3 cellular contexts compared by ENCODE assay signal in genomic region chr1:116316373-116316772, GRCh38.
TF ChIP-seq lines count a peak whose summit lies in the region.

No MANE protein-coding gene starts in this region.

TF ChIP-seq in K562, 482 proteins besides CTCF, POLR2A, EP300 and RAD21 (continues in another document):
- TF ChIP-seq SFPQ (IDR thresholded peaks at IDR 0.05; ENCODE audit: low read depth, low read length) = no peak
- TF ChIP-seq IFI16 (CRISPR knock-in tag; IDR thresholded peaks at IDR 0.05) = no peak
- peak; percentile 38; the same call in 1 of the 2 replicates for TF ChIP-seq ARID1B (IDR thresholded peaks at IDR 0.05)
- no peak for TF ChIP-seq FOXA3 (CRISPR knock-in tag; conservative IDR thresholded peaks at IDR 0.05 in 1 of 2, IDR thresholded peaks at IDR 0.05 in 1 of 2)
- TF ChIP-seq ZBED1 (IDR thresholded peaks at IDR 0.05) = no peak
- TF ChIP-seq HNRNPK (IDR thresholded peaks at IDR 0.05; ENCODE audit: low read depth, low read length, poor library complexity, severe bottlenecking) = no peak
- no peak for TF ChIP-seq ZNF354B (CRISPR knock-in tag; IDR thresholded peaks at IDR 0.05)
- TF ChIP-seq HDAC1 (IDR thresholded peaks at IDR 0.05) = peak in 1 of 2 experiments; percentile 81; a peak in 2 of 4 replicates
- peak; percentile 95 for TF ChIP-seq KDM1A (IDR thresholded peaks at IDR 0.05)
- no peak for TF ChIP-seq ZNF253 (CRISPR knock-in tag; conservative IDR thresholded peaks at IDR 0.05)
- TF ChIP-seq PML (IDR thresholded peaks at IDR 0.05; ENCODE audit: low read length) = no peak
- TF ChIP-seq, protein P1, sequence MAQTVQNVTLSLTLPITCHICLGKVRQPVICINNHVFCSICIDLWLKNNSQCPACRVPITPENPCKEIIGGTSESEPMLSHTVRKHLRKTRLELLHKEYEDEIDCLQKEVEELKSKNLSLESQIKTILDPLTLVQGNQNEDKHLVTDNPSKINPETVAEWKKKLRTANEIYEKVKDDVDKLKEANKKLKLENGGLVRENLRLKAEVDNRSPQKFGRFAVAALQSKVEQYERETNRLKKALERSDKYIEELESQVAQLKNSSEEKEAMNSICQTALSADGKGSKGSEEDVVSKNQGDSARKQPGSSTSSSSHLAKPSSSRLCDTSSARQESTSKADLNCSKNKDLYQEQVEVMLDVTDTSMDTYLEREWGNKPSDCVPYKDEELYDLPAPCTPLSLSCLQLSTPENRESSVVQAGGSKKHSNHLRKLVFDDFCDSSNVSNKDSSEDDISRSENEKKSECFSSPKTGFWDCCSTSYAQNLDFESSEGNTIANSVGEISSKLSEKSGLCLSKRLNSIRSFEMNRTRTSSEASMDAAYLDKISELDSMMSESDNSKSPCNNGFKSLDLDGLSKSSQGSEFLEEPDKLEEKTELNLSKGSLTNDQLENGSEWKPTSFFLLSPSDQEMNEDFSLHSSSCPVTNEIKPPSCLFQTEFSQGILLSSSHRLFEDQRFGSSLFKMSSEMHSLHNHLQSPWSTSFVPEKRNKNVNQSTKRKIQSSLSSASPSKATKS (CRISPR knock-in tag; IDR thresholded peaks at IDR 0.05) = no peak
- no peak for TF ChIP-seq SMAD4 (CRISPR knock-in tag; conservative IDR thresholded peaks at IDR 0.05)
- no peak for TF ChIP-seq MEF2D (tag; conservative IDR thresholded peaks at IDR 0.05; ENCODE audit: low read depth)
- TF ChIP-seq MEIS2 (IDR thresholded peaks at IDR 0.05; ENCODE audit: partially characterized antibody) = peak; percentile 13
- no peak for TF ChIP-seq ZNF586 (CRISPR knock-in tag; conservative IDR thresholded peaks at IDR 0.05)
- TF ChIP-seq RBM25 (IDR thresholded peaks at IDR 0.05; ENCODE audit: low read depth, low read length, severe bottlenecking) = no peak
- TF ChIP-seq SRF (CRISPR knock-in tag; IDR thresholded peaks at IDR 0.05) = no peak
- 0 out of 2 replicates have a peak, but pooled peaks have one; percentile 15 for TF ChIP-seq FOSL1 (tag; conservative IDR thresholded peaks at IDR 0.05)
- no peak for TF ChIP-seq NFE2L1 (tag; IDR thresholded peaks at IDR 0.05; ENCODE audit: borderline replicate concordance, low read depth)
- no peak for TF ChIP-seq E2F3 (CRISPR knock-in tag; IDR thresholded peaks at IDR 0.05)
- TF ChIP-seq MTA2 (IDR thresholded peaks at IDR 0.05; ENCODE audit: low read depth) = 0 out of 2 replicates have a peak, but pooled peaks have one; percentile 40

TF ChIP-seq in HepG2, 621 proteins besides CTCF, POLR2A, EP300 and RAD21 (continues in another document):
- no peak for TF ChIP-seq NFE2L2 (IDR thresholded peaks at IDR 0.05; ENCODE audit: low read length)
- TF ChIP-seq ZNF34 (CRISPR knock-in tag; IDR thresholded peaks at IDR 0.05; ENCODE audit: borderline replicate concordance) = no peak
- peak; percentile 73 for TF ChIP-seq PAXIP1 (CRISPR knock-in tag; conservative IDR thresholded peaks at IDR 0.05)
- peak; percentile 35; the same call in 1 of the 2 replicates for TF ChIP-seq TBX2 (CRISPR knock-in tag; IDR thresholded peaks at IDR 0.05; ENCODE audit: borderline replicate concordance)
- no peak for TF ChIP-seq THRA (CRISPR knock-in tag; IDR thresholded peaks at IDR 0.05; ENCODE audit: borderline replicate concordance)
- TF ChIP-seq SMAD1 (CRISPR knock-in tag; IDR thresholded peaks at IDR 0.05; ENCODE audit: borderline replicate concordance, low read depth) = no peak
- TF ChIP-seq, protein P2, sequence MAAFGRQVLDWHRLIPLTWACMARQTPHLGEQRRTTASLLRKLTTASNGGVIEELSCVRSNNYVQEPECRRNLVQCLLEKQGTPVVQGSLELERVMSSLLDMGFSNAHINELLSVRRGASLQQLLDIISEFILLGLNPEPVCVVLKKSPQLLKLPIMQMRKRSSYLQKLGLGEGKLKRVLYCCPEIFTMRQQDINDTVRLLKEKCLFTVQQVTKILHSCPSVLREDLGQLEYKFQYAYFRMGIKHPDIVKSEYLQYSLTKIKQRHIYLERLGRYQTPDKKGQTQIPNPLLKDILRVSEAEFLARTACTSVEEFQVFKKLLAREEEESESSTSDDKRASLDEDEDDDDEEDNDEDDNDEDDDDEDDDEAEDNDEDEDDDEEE (CRISPR knock-in tag; IDR thresholded peaks at IDR 0.05) = no peak
- TF ChIP-seq HDAC2 (CRISPR knock-in tag; IDR thresholded peaks at IDR 0.05) = peak; percentile 81
- TF ChIP-seq TEAD2 (CRISPR knock-in tag; IDR thresholded peaks at IDR 0.05) = no peak
- TF ChIP-seq PAF1 (CRISPR knock-in tag; IDR thresholded peaks at IDR 0.05) = no peak
- TF ChIP-seq HNF1B (CRISPR knock-in tag; IDR thresholded peaks at IDR 0.05) = 0 out of 2 replicates have a peak, but pooled peaks have one; percentile 17
- peak; percentile 28; the same call in 1 of the 2 replicates for TF ChIP-seq EHMT2 (IDR thresholded peaks at IDR 0.05; ENCODE audit: borderline replicate concordance, low read depth, low read length)

TF ChIP-seq in HEK293T, 16 proteins besides CTCF, POLR2A, EP300 and RAD21:
- TF ChIP-seq L3MBTL2 (conservative IDR thresholded peaks at IDR 0.05) = no peak
- no peak for TF ChIP-seq FOXK2 (IDR thresholded peaks at IDR 0.05)
- TF ChIP-seq LEF1 (IDR thresholded peaks at IDR 0.05; ENCODE audit: borderline replicate concordance) = no peak
- TF ChIP-seq ZNF384 (IDR thresholded peaks at IDR 0.05) = no peak
- no peak for TF ChIP-seq SUZ12 (IDR thresholded peaks at IDR 0.05)
- TF ChIP-seq ELF4 (IDR thresholded peaks at IDR 0.05) = no peak
- no peak for TF ChIP-seq FOXA1 (IDR thresholded peaks at IDR 0.05)
- no peak for TF ChIP-seq ARNT (IDR thresholded peaks at IDR 0.05)
- no peak for TF ChIP-seq TARDBP (IDR thresholded peaks at IDR 0.05)
- no peak for TF ChIP-seq NFRKB (IDR thresholded peaks at IDR 0.05)
- no peak for TF ChIP-seq BHLHE40 (IDR thresholded peaks at IDR 0.05; ENCODE audit: borderline replicate concordance)
- TF ChIP-seq CTBP1 (IDR thresholded peaks at IDR 0.05; ENCODE audit: borderline replicate concordance) = no peak
- TF ChIP-seq PKNOX1 (IDR thresholded peaks at IDR 0.05) = no peak
- TF ChIP-seq SP1 (IDR thresholded peaks at IDR 0.05) = no peak
- no peak for TF ChIP-seq FOXM1 (IDR thresholded peaks at IDR 0.05; ENCODE audit: borderline replicate concordance)
- no peak for TF ChIP-seq HDGF (IDR thresholded peaks at IDR 0.05; ENCODE audit: borderline replicate concordance)
